In the genomic region with DNA sequence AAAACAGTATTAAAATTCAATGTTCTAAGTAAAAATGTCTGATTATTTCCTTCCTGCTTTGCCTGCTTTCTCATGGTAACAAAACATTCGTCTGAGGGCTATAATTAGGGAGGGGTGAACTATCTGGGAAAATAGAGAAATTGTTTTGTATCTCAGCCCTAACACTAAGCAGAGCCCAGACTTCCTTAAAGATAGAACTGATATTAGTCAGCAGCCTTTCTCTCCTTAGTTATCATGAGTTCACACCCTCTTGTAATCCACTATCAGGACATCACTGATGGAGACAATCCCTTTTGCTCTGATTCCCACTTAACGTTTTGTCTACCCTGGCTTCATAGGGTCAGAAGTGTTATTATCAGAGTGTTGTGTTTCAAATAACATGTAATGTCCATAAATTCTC, we compare ENCODE assay signal across 12 cellular contexts.
"Had no signal": no experiment of that assay in that cellular context is flagged by ENCODE, and none has a peak within 500 bp of the region (broad histone marks: within the 10 kb centered on the region; RNA-seq: fewer than 3 reads in every experiment).

No MANE protein-coding gene starts in this region.

- DNase-seq: activated CD4-positive, alpha-beta T cell treated with anti-CD3 and anti-CD28 coated beads, Interleukin-2, amount 10 ng/mL, durations not matched to agents 7 days and 5 days; activated CD4-positive, CD25-positive, alpha-beta regulatory T cell; activated gamma-delta T cell; activated T-cell treated with anti-CD3 and anti-CD28 coated beads, Interleukin-2, amount 50 U/mL, for 24 hours; anterior cingulate cortex; endodermal cell; glutamatergic neuron; left cardiac atrium; mucosa of descending colon; nucleus accumbens; right cardiac atrium; tibial artery had no signal
